Comparison of ENCODE assay signal across 8 cellular contexts in the genomic region with DNA sequence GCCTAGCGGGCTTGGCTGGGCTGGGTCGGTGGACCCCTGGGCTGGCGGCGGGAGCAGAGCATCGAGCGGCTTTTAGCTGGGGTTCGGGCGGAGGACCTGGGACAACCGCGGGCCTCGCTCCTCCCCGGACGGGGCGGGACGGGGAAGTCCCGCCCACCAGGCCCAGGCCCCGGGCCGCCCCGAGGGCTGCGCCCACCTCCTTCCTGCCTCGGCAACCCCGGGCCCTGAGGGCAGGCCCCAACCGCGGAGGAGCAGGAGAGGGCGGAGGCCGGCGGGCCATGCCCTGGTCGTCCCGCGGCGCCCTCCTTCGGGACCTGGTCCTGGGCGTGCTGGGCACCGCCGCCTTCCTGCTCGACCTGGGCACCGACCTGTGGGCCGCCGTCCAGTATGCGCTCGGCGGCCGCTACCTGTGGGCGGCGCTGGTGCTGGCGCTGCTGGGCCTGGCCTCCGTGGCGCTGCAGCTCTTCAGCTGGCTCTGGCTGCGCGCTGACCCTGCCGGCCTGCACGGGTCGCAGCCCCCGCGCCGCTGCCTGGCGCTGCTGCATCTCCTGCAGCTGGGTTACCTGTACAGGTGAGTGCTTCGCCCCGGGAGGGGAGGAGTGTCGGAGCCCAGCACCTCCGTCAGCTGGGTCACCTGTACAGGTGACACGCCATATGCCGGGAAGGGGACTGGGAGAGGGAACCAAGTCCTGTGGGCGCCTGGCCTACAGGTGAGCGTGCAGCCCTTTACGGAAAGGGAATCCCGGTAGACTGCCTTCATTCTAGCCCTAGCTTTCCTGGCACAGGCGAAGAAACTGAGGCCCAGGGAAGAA. TPM values are rescaled to one million over a fixed set of nuclear protein-coding genes. Genes with fewer than 3 reads are reported as not detected.
DNase-seq lines count a peak whose midpoint lies in the region; FAIRE-seq and TF ChIP-seq lines count a peak whose summit lies in the region.

A gene with protein sequence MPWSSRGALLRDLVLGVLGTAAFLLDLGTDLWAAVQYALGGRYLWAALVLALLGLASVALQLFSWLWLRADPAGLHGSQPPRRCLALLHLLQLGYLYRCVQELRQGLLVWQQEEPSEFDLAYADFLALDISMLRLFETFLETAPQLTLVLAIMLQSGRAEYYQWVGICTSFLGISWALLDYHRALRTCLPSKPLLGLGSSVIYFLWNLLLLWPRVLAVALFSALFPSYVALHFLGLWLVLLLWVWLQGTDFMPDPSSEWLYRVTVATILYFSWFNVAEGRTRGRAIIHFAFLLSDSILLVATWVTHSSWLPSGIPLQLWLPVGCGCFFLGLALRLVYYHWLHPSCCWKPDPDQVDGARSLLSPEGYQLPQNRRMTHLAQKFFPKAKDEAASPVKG (plus strand): TSS at position 182 of the 812 bp plus-strand sequence. CDS start 97 bp downstream, at position 279.

- peak within 1 kb of the TSS; percentile 79 for H3K9ac ChIP-seq in keratinocyte (ENCODE audit: control insufficient read depth, extremely low read depth, insufficient read depth, low read length)

- peaks cover 7% of the 10 kb centered on the region for H3K36me3 ChIP-seq in MG63
- peaks cover 0 to 1% of the 10 kb centered on the region in 2 experiments for H3K36me3 ChIP-seq in keratinocyte (ENCODE audit: control insufficient read depth in 2 of 2, extremely low read depth in 1 of 2, insufficient read depth in 2 of 2, low read length in 2 of 2)

- dilution Hi-C loops in keratinocyte (cut with MboI; ENCODE audit: extremely low pct_ligation_motif_present, low sequenced_read_pairs) = no loop called here

- FAIRE-seq in keratinocyte (lab: Jason Lieb, UNC) = no peak

- peaks cover 13% of the 10 kb centered on the region for H3K4me1 ChIP-seq in keratinocyte (ENCODE audit: control insufficient read depth, extremely low read depth, insufficient read depth, low read length)

- peak within 1 kb of the TSS; percentile 72 for H3K27ac ChIP-seq in keratinocyte (ENCODE audit: control insufficient read depth, insufficient read depth, low read length)

- H3K4me2 ChIP-seq in keratinocyte (ENCODE audit: control insufficient read depth, extremely low read depth, insufficient read depth, low read depth, low read length) = peak within 1 kb of the TSS; percentile 89

- H3K27me3 ChIP-seq in MG63 = no peaks in the 10 kb centered on the region
- H3K27me3 ChIP-seq in keratinocyte (ENCODE audit: control insufficient read depth, extremely low read depth, insufficient read depth, low read length) = no peaks in the 10 kb centered on the region

- H3K9me3 ChIP-seq in MG63 (no peaks in the 10 kb centered on the region), keratinocyte (ENCODE audit: control insufficient read depth, low read depth, low read length) (no peaks in the 10 kb centered on the region)

- TF ChIP-seq CTCF in keratinocyte (optimal IDR thresholded peaks at IDR 0.05 in 1 of 3, IDR thresholded peaks at IDR 0.05 in 1 of 3, conservative IDR thresholded peaks at IDR 0.05 in 1 of 3; ENCODE audit: extremely low read depth in 1 of 3, insufficient read depth in 2 of 3, low read length in 3 of 3) = peak; percentile 30 to 73 (median 68)

- DNase-seq in EL (peak; percentile 85), GOT3 (lab: John Stamatoyannopoulos, UW) (peak; percentile 51), MG63 (peak; percentile 87), keratinocyte (ENCODE audit: low read depth, low spot score) (no peak), NCI-H1048 (lab: John Stamatoyannopoulos, UW) (no peak)
- peak; percentile 48 to 80 (median 68) for DNase-seq in activated CD4-positive, CD25-positive, alpha-beta regulatory T cell (lab: John Stamatoyannopoulos, UW)
- peak; percentile 82 for DNase-seq in central memory CD4-positive, alpha-beta T cell
- DNase-seq in stimulated activated CD4-positive, alpha-beta T cell treated with anti-CD3 and anti-CD28 coated beads, Interleukin-1b, Interleukin-23, amount 100 ng/mL, for 1 hour (ENCODE audit: low read depth in 2 of 2) = peak; percentile 62 to 70

- H2AFZ ChIP-seq in keratinocyte (ENCODE audit: control insufficient read depth, low read length) = peak within 1 kb of the TSS; percentile 80

- peak within 1 kb of the TSS; percentile 56 for H3K4me3 ChIP-seq in MG63
- peak within 1 kb of the TSS; percentile 49 to 77 (median 69) for H3K4me3 ChIP-seq in keratinocyte (ENCODE audit: control insufficient read depth in 2 of 3, extremely low read depth in 1 of 3, insufficient read depth in 2 of 3, low read depth in 1 of 3, low read length in 3 of 3)

- H3K9me1 ChIP-seq in keratinocyte (ENCODE audit: control insufficient read depth, extremely low read depth, insufficient read depth, low read length) = no peaks in the 10 kb centered on the region

- H3K79me2 ChIP-seq in keratinocyte (ENCODE audit: control insufficient read depth, insufficient read depth, low read length) = no peaks in the 10 kb centered on the region

- no peaks in the 10 kb centered on the region for H4K20me1 ChIP-seq in keratinocyte (ENCODE audit: control insufficient read depth, extremely low read depth, insufficient read depth, low read length)

RNA-seq across cellular contexts. Expression of the gene that starts here (rescaled TPM):
- 13.9 and 16.1 TPM in 2 replicates for total RNA-seq in MG63 (2014; rRNA removed; shearing (Covaris generic); ENCODE audit: low replicate concordance)
- polyA plus RNA-seq in keratinocyte = 2.5 to 3.9 TPM (median 3.2 TPM) in 3 replicates
- polyA plus RNA-seq in keratinocyte (2011; ENCODE audit: low read depth) = 1.1 TPM
- 2.2 and 2.6 TPM in 2 replicates for polyA plus RNA-seq in keratinocyte (2011; cell fraction: cytosol; rRNA removed)
- 3.0 and 3.4 TPM in 2 replicates for polyA plus RNA-seq in keratinocyte (2011; cell fraction: nucleus; rRNA removed)
- 2.4 and 3.1 TPM in 2 replicates for polyA plus RNA-seq in keratinocyte (2012; ENCODE audit: low replicate concordance)
- polyA minus RNA-seq in keratinocyte = 2.1 to 3.7 TPM (median 2.1 TPM) in 3 replicates
- polyA minus RNA-seq in keratinocyte (2011; cell fraction: cytosol; rRNA and poly(A)+ RNA removed) = 3.5 TPM
- polyA minus RNA-seq in keratinocyte (2011; cell fraction: nucleus; rRNA and poly(A)+ RNA removed) = 2.1 TPM in 2 replicates

Comparison
In these comparisons a context has a peak if more than half of its experiments do, and no peak if none do; other contexts are left out.
1. DNase-seq: peak in EL (single experiment), GOT3 (single experiment), MG63 (single experiment), activated CD4-positive, CD25-positive, alpha-beta regulatory T cell (4 of 4), central memory CD4-positive, alpha-beta T cell (single experiment) and stimulated activated CD4-positive, alpha-beta T cell treated with anti-CD3 and anti-CD28 coated beads, Interleukin-1b, Interleukin-23, amount 100 ng/mL, for 1 hour (2 of 2); none in keratinocyte (single experiment) and NCI-H1048 (single experiment).